1 cellular context compared by ENCODE assay signal in genomic region chr11:102346748-102347525, GRCh38.
TF ChIP-seq lines count a peak whose summit lies in the region.

Gene BIRC2 (plus strand): TSS chr11:102347214. CDS start chr11:102349855, 2,641 bp downstream.

TF ChIP-seq in GM12878, 131 proteins besides CTCF, POLR2A, EP300 and RAD21 (continued from another document):
- TF ChIP-seq CREB1 (IDR thresholded peaks at IDR 0.05; ENCODE audit: low read depth) (peak; percentile 97), IRF5 (IDR thresholded peaks at IDR 0.05; ENCODE audit: borderline replicate concordance) (peak; percentile 50; the same call in 1 of the 2 replicates), RUNX3 (IDR thresholded peaks at IDR 0.05; ENCODE audit: low read length) (peak; percentile 84), SKIL (IDR thresholded peaks at IDR 0.05; ENCODE audit: low read depth, poor library complexity, severe bottlenecking) (peak; percentile 61), SMAD1 (IDR thresholded peaks at IDR 0.05; ENCODE audit: low read depth, partially characterized antibody) (peak; percentile 23)
